8 cellular contexts compared by ENCODE assay signal in the genomic region with DNA sequence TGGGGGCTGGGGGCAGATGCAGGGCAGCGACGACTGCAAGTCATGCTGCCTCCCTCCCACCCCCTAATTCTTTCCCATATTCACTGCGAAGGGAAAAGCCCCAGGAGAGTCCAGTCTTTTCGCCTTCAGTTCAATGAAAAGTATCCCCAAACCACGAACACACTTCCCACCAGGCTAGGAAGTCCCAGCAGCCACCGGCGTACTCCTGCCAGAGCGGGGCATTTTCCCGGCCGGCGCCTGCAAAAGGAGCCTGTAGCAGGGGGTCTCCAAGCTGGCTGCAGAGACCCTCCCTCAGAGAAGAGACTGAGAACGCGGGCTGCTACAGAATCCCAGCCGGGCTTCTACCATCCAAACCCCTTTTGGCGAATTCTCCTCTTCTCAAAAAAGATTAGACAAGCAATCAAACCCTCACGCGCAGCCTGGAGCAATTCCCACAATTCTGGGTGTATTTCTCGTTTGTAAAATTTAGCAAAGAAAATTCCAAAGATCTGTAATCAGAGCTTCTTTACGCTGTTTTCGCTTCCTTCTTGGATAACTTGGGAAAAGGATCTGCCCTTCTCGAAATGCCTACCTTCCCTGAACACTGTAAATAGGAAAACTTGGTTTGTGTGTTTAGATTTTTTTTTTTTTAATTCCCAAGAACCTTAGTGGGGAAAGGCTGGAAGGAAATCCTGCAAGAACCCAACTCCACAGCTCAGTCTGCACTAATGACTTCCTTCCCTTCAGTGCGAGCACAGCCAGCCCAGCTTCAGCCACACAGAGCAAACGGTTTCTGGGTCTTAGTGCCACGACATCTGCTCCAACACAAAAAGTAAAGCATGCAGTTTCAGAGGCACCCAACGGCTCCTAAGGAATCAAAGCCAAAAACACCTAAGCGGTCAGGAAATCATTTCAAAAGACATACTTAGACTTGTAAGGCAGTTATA.
DNase-seq lines count a peak whose midpoint lies in the region; ATAC-seq, FAIRE-seq and TF ChIP-seq lines count a peak whose summit lies in the region.

No MANE protein-coding gene starts in this region.

- peak overlapping the region; percentile 65; the same call in 1 of the 2 replicates for H3K9ac ChIP-seq in OCI-LY3 (ENCODE audit: low read length)

- H2AFZ ChIP-seq in OCI-LY3 (ENCODE audit: low read depth, low read length), result no peak overlapping the region

- DNase-seq in GDM1 (lab: John Stamatoyannopoulos, UW) (peak; percentile 63), heart right ventricle (peak; percentile 55 to 78), SIG-M5 treated with dmso at 0.1 percent for 504 hours (lab: John Stamatoyannopoulos, UW; ENCODE audit: unreplicated experiment) (no peak), D721Med (ENCODE audit: insufficient read length, low spot score) (no peak)
- no peak for DNase-seq in effector CD8-positive, alpha-beta T cell (lab: John Stamatoyannopoulos, UW)

- H3K4me2 ChIP-seq in OCI-LY3 (ENCODE audit: low read length), result peak overlapping the region; percentile 86

- peak; percentile 79 to 95 (median 90) for ATAC-seq in heart right ventricle

- H4K20me1 ChIP-seq in OCI-LY3 (ENCODE audit: insufficient read depth, low read length), result no peaks in the 10 kb centered on the region

- no peaks in the 10 kb centered on the region for H3K9me3 ChIP-seq in OCI-LY3 (ENCODE audit: insufficient read depth, low read length)
- H3K9me3 ChIP-seq in heart right ventricle, result no peaks in the 10 kb centered on the region
- no peaks in the 10 kb centered on the region for H3K9me3 ChIP-seq in neutrophil

- FAIRE-seq in D721Med (lab: Jason Lieb, UNC), result no peak

- H3K79me2 ChIP-seq in OCI-LY3 (ENCODE audit: low read length), result no peaks in the 10 kb centered on the region

- TF ChIP-seq CTCF in OCI-LY3 (IDR thresholded peaks at IDR 0.05; ENCODE audit: low read depth, low read length) (no peak), heart right ventricle (IDR thresholded peaks at IDR 0.05) (no peak), neutrophil (IDR thresholded peaks at IDR 0.05) (no peak), D721Med (IDR thresholded peaks at IDR 0.05; ENCODE audit: insufficient read depth, missing control alignments) (no peak)

- intact Hi-C loops in heart right ventricle (cut with DNase I), result loop anchor here (2.0 to 10.0 kb wide), 10 partner anchors 142 to 418 kb away; no protein-coding TSS in a partner anchor

- peaks cover 13% of the 10 kb centered on the region for H3K4me1 ChIP-seq in OCI-LY3 (ENCODE audit: low read length)
- peaks cover 0 to 51% (median 30%) of the 10 kb centered on the region in 9 donors for H3K4me1 ChIP-seq in heart right ventricle
- H3K4me1 ChIP-seq in neutrophil (ENCODE audit: control insufficient read depth in 1 of 2, insufficient read depth in 1 of 2, low read depth in 1 of 2, low read length in 1 of 2), result peaks cover 22 to 28% of the 10 kb centered on the region in 2 experiments

- 1% methylated on average over 26 of the region's 26 CpGs for WGBS in heart right ventricle, 2 donors

- H3K4me3 ChIP-seq in OCI-LY3 (ENCODE audit: low read length) (peak overlapping the region; percentile 78), heart right ventricle (peak overlapping the region; percentile 38 to 79 (median 66)), neutrophil (ENCODE audit: low read depth in 1 of 2, low read length in 1 of 2) (peak overlapping the region; percentile 45 to 49)

- H3K27ac ChIP-seq in OCI-LY3 (ENCODE audit: low read length) (no peak overlapping the region), angular gyrus (ENCODE audit: low read depth, low read length) (peak overlapping the region; percentile 61), heart right ventricle (peak overlapping the region; percentile 74 to 91 (median 83)), neutrophil (no peak overlapping the region)

- peaks cover 5% of the 10 kb centered on the region; the same call in 1 of the 2 replicates for H3K27me3 ChIP-seq in OCI-LY3 (ENCODE audit: low read depth, low read length)
- no peaks in the 10 kb centered on the region for H3K27me3 ChIP-seq in heart right ventricle
- H3K27me3 ChIP-seq in neutrophil, result peaks cover 3% of the 10 kb centered on the region

- H3K36me3 ChIP-seq in OCI-LY3 (replicated peaks; ENCODE audit: low read depth, low read length), result no peaks in the 10 kb centered on the region
- no peaks in the 10 kb centered on the region for H3K36me3 ChIP-seq in heart right ventricle
- H3K36me3 ChIP-seq in neutrophil, result no peaks in the 10 kb centered on the region

Comparison
In these comparisons a context has a peak if more than half of its experiments do, and no peak if none do; other contexts are left out.
1. DNase-seq: peak in GDM1 (single experiment) and heart right ventricle (2 of 2); none in SIG-M5 treated with dmso at 0.1 percent for 504 hours (single experiment), effector CD8-positive, alpha-beta T cell (single experiment) and D721Med (single experiment).
2. H3K27ac ChIP-seq: peak in angular gyrus (single experiment) and heart right ventricle (10 of 10); none in OCI-LY3 (single experiment) and neutrophil (single experiment).
3. Peak in every context shown above with its lines, with median percentiles within 50 percentile points of each other: H3K4me3 ChIP-seq.